In genomic region chr19:12439686-12440411, GRCh38 we compare ENCODE assay signal across 8 cellular contexts. TPM values are rescaled to one million over a fixed set of nuclear protein-coding genes. Genes with fewer than 3 reads are reported as not detected.
A peak's percentile ranks its signal among the peaks of the same experiment; 100 is the strongest.
DNase-seq lines count a peak whose midpoint lies in the region; ATAC-seq, FAIRE-seq and TF ChIP-seq lines count a peak whose summit lies in the region.
"Not testable (repeated sequence)": the region's sequence is repeated elsewhere in the genome, so short reads cannot be mapped to it uniquely, and the experiment has no call there.

No MANE protein-coding gene starts in this region.

- H3K27ac Mint-ChIP-seq in osteocyte (ENCODE audit: unreplicated experiment): peak overlapping the region; percentile 57
- H3K27ac Mint-ChIP-seq in stimulated activated naive CD8-positive, alpha-beta T cell treated with anti-CD3 and anti-CD28 coated beads, Interleukin-15, amount 100 ng/mL, for 72 hours: peak overlapping the region in 1 of 2 donors; percentile 49

- peak overlapping the region; percentile 58 for H3K9ac ChIP-seq in GM12878 (ENCODE audit: control insufficient read depth, insufficient read depth, low read length)

- TF ChIP-seq POLR2A in GM12878 (IDR thresholded peaks at IDR 0.05; ENCODE audit: low read depth, low read length): not testable (repeated sequence)

- POLR2A ChIA-PET in GM12878 (lab: Charles Lee): not testable (repeated sequence)

- DNase-seq in ELR (ENCODE audit: low read depth) (peak; percentile 53), NCI-H1092 treated with DMSO at 0.1 percent for 48 hours (lab: John Stamatoyannopoulos, UW) (peak; percentile 28), GM12878 (ENCODE audit: low read depth, low spot score) (peak; percentile 24), hepatocyte (ENCODE audit: low spot score) (peak; percentile 28)
- peak; percentile 39 for DNase-seq in activated CD4-positive, CD25-positive, alpha-beta regulatory T cell treated with anti-CD3 and anti-CD28 coated beads, Interleukin-2, amount 50 U/mL, for 72 hours
- DNase-seq in osteocyte (ENCODE audit: extremely low spot score, unreplicated experiment): not testable (repeated sequence)
- DNase-seq in stimulated activated naive CD8-positive, alpha-beta T cell treated with anti-CD3 and anti-CD28 coated beads, Interleukin-15, amount 100 ng/mL, for 72 hours: peak; percentile 43 to 65

- CTCF ChIA-PET in GM12878 (lab: Yijun Ruan, JAX): interaction anchor here (1.1 to 1.6 kb wide), 2 partner anchors 43 to 145 kb away, joined by 3 to 4 read pairs; partner anchors contain the start of gene ZNF44

- not testable (repeated sequence) for H3K36me3 Mint-ChIP-seq in osteocyte (ENCODE audit: unreplicated experiment)

- H3K79me2 ChIP-seq in GM12878 (ENCODE audit: control insufficient read depth, insufficient read depth, low read length); hepatocyte: not testable (repeated sequence)

- in situ Hi-C loops in GM12878 (cut with MboI): not testable (repeated sequence)

- peak overlapping the region; percentile 100 for H3K4me3 Mint-ChIP-seq in osteocyte (ENCODE audit: unreplicated experiment)
- peak overlapping the region; percentile 100 for H3K4me3 Mint-ChIP-seq in stimulated activated naive CD8-positive, alpha-beta T cell treated with anti-CD3 and anti-CD28 coated beads, Interleukin-15, amount 100 ng/mL, for 72 hours

- WGBS in GM12878 (ENCODE audit: insufficient coverage, insufficient replicate concordance, low lambda C conversion rate, missing lambda C conversion rate): under 1% methylated on average over 17 of the region's 23 CpGs
- WGBS in hepatocyte (ENCODE audit: low lambda C conversion rate, missing lambda C conversion rate): under 1% methylated on average over 18 of the region's 23 CpGs

- not testable (repeated sequence) for H3K27me3 Mint-ChIP-seq in osteocyte (ENCODE audit: unreplicated experiment); stimulated activated naive CD8-positive, alpha-beta T cell treated with anti-CD3 and anti-CD28 coated beads, Interleukin-15, amount 100 ng/mL, for 72 hours

- peaks cover 17% of the 10 kb centered on the region for H3K9me3 Mint-ChIP-seq in osteocyte (ENCODE audit: unreplicated experiment)
- peaks cover 19 to 25% of the 10 kb centered on the region in 2 donors for H3K9me3 Mint-ChIP-seq in stimulated activated naive CD8-positive, alpha-beta T cell treated with anti-CD3 and anti-CD28 coated beads, Interleukin-15, amount 100 ng/mL, for 72 hours

- not testable (repeated sequence) for TF ChIP-seq EP300 in GM12878 (IDR thresholded peaks at IDR 0.05; ENCODE audit: borderline replicate concordance in 1 of 2, control insufficient read depth in 1 of 2, low read depth in 2 of 2, low read length in 2 of 2)

- FAIRE-seq in GM12878 (lab: Jason Lieb, UNC): peak; percentile 65

- H3K4me3 ChIP-seq in GM12878: peak overlapping the region; percentile 74
- H3K4me3 ChIP-seq in hepatocyte: peak overlapping the region; percentile 83

- RAD21 ChIA-PET in GM12878 (lab: Charles Lee; ENCODE audit: unreplicated experiment): interaction anchor here (0.6 to 1.2 kb wide), 3 partner anchors 39 to 146 kb away, joined by 3 to 6 read pairs (median 3); partner anchors contain the start of genes ZNF442 and ZNF799

- H3K4me1 ChIP-seq in GM12878 (ENCODE audit: control insufficient read depth, insufficient read depth, low read length); hepatocyte (ENCODE audit: insufficient read depth): not testable (repeated sequence)

- H3K27ac ChIP-seq in GM12878 (ENCODE audit: control insufficient read depth, insufficient read depth): peak overlapping the region; percentile 56
- peak overlapping the region; percentile 94 for H3K27ac ChIP-seq in hepatocyte

- H3K4me1 Mint-ChIP-seq in osteocyte (ENCODE audit: unreplicated experiment): not testable (repeated sequence)
- H3K4me1 Mint-ChIP-seq in stimulated activated naive CD8-positive, alpha-beta T cell treated with anti-CD3 and anti-CD28 coated beads, Interleukin-15, amount 100 ng/mL, for 72 hours: peaks cover 13% of the 10 kb centered on the region

- H3K27me3 ChIP-seq in GM12878 (replicated peaks in 1 of 2; ENCODE audit: control insufficient read depth in 2 of 2, insufficient read depth in 2 of 2, low read length in 1 of 2); hepatocyte: not testable (repeated sequence)

- TSS peak; percentile 48 for BruUV-seq in GM12878 (replicated peaks; lab: Mats Ljungman, UMichigan)

- TF ChIP-seq CTCF in GM12878 (IDR thresholded peaks at IDR 0.05 in 2 of 3, conservative IDR thresholded peaks at IDR 0.05 in 1 of 3; ENCODE audit: control insufficient read depth in 2 of 3, extremely low read depth in 1 of 3, insufficient read depth in 1 of 3, low read depth in 3 of 3, low read length in 3 of 3); hepatocyte (IDR thresholded peaks at IDR 0.05; ENCODE audit: poor library complexity); osteocyte (IDR thresholded peaks at IDR 0.05): not testable (repeated sequence)

- not testable (repeated sequence) for H3K9me3 ChIP-seq in GM12878 (replicated peaks; ENCODE audit: control insufficient read depth, insufficient read depth, low read length); hepatocyte (ENCODE audit: low read depth)

- TF ChIP-seq RAD21 in GM12878 (IDR thresholded peaks at IDR 0.05; ENCODE audit: insufficient read depth, low read depth, low read length): not testable (repeated sequence)

- peak overlapping the region; percentile 49 for H3K4me2 ChIP-seq in GM12878 (ENCODE audit: control insufficient read depth, insufficient read depth)
- peak overlapping the region; percentile 89 for H3K4me2 ChIP-seq in hepatocyte

- SMC1A ChIA-PET in GM12878 (lab: Charles Lee; ENCODE audit: uncharacterized antibody, unreplicated experiment): interaction anchor here (1.1 kb wide), 1 partner anchor 55 kb away, joined by 6 read pairs; no protein-coding TSS in a partner anchor

- H2AFZ ChIP-seq in GM12878 (ENCODE audit: control insufficient read depth, low read depth, low read length) (peak overlapping the region; percentile 9), hepatocyte (peak overlapping the region; percentile 70)

- H3K9me2 ChIP-seq in hepatocyte (replicated peaks; ENCODE audit: insufficient read depth): not testable (repeated sequence)

- intact Hi-C loops in GM12878 (cut with micrococcal nuclease; ENCODE audit: unreplicated experiment): loop anchor here (2.0 kb wide), 2 partner anchors 39 to 111 kb away; partner anchors contain the start of genes ZNF564 and ZNF799

- not testable (repeated sequence) for H3K36me3 ChIP-seq in GM12878 (ENCODE audit: control insufficient read depth in 2 of 2, insufficient read depth in 2 of 2, low read length in 1 of 2); hepatocyte (replicated peaks; ENCODE audit: insufficient read depth, low read depth)

- not testable (repeated sequence) for H4K20me1 ChIP-seq in GM12878 (ENCODE audit: control insufficient read depth, insufficient read depth); hepatocyte (ENCODE audit: insufficient read depth, poor library complexity, severe bottlenecking)

- peak; percentile 9 for ATAC-seq in HG02571 (IDR thresholded peaks at IDR 0.05; ENCODE audit: unreplicated experiment)
- peak; percentile 75 for ATAC-seq in GM12878
- ATAC-seq in stimulated activated naive CD8-positive, alpha-beta T cell treated with anti-CD3 and anti-CD28 coated beads, Interleukin-15, amount 100 ng/mL, for 72 hours: peak; percentile 47

RNA-seq across cellular contexts. Expression of gene ZNF443, which starts 1.0 kb away (rescaled TPM):
- total RNA-seq in GM12878 (2013; cell fraction: nucleolus; rRNA removed): 24.1 and 25.2 TPM in 2 replicates
- total RNA-seq in GM12878 (2014; rRNA removed) (3.6 and 4.0 TPM in 2 replicates), GM12878 (2014; rRNA removed; fragmentation: Illumina TruSeq; extraction: Trizol) (5.8 and 6.0 TPM in 2 replicates), GM12878 (2021) (3.9 and 4.2 TPM in 2 replicates), hepatocyte (6.0 and 7.5 TPM in 2 replicates), osteocyte (1.7 and 2.2 TPM in 2 replicates)
- 0.92 TPM for polyA plus RNA-seq in GM12878 (2011; ENCODE audit: low read depth)
- polyA plus RNA-seq in GM12878 (2011; rRNA removed) (9.1 and 14.2 TPM in 2 replicates), GM12878 (2014; fragmentation: Illumina TruSeq; extraction: Trizol) (3.4 and 4.1 TPM in 2 replicates), GM12878 (2014; fragmentation: Nextera tagmentation; extraction: Ambion mirVana) (1 to 10 TPM; 3.0 to 4.5 TPM), GM12878 (2014; rRNA removed) (1.8 and 2.1 TPM in 2 replicates), GM12878 (2016; fragmentation: Nextera tagmentation; extraction: Ambion mirVana) (1 to 10 TPM; 3.0 to 4.1 TPM), hepatocyte (1.9 and 3.2 TPM in 2 replicates)
- 3.1 and 3.2 TPM in 2 replicates for polyA plus RNA-seq in GM12878 (2011; cell fraction: cytosol; rRNA removed)
- polyA plus RNA-seq in GM12878 (2011; cell fraction: nucleus; rRNA removed): 6.1 and 6.9 TPM in 2 replicates
- polyA plus RNA-seq in GM12878 (2012): 1.2 and 1.9 TPM in 2 replicates
- 10.4 and 15.9 TPM in 2 replicates for polyA minus RNA-seq in GM12878 (2011; rRNA and poly(A)+ RNA removed)
- polyA minus RNA-seq in GM12878 (2011; cell fraction: cytosol; rRNA and poly(A)+ RNA removed): 4.8 and 6.0 TPM in 2 replicates
- polyA minus RNA-seq in GM12878 (2011; cell fraction: nucleus; rRNA and poly(A)+ RNA removed): 8.0 and 11.5 TPM in 2 replicates

RNA-seq across cellular contexts. Expression of gene ZNF799, which starts 38.8 kb away (rescaled TPM):
- 25.5 and 27.5 TPM in 2 replicates for total RNA-seq in GM12878 (2013; cell fraction: nucleolus; rRNA removed)
- total RNA-seq in GM12878 (2014; rRNA removed): 3.2 and 4.3 TPM in 2 replicates
- 4.5 and 4.7 TPM in 2 replicates for total RNA-seq in GM12878 (2014; rRNA removed; fragmentation: Illumina TruSeq; extraction: Trizol)
- total RNA-seq in GM12878 (2021): 3.1 and 3.5 TPM in 2 replicates
- 1.7 TPM for polyA plus RNA-seq in GM12878 (2011; ENCODE audit: low read depth)
- 9.2 and 13.8 TPM in 2 replicates for polyA plus RNA-seq in GM12878 (2011; rRNA removed)
- 3.3 and 3.7 TPM in 2 replicates for polyA plus RNA-seq in GM12878 (2011; cell fraction: cytosol; rRNA removed)
- polyA plus RNA-seq in GM12878 (2011; cell fraction: nucleus; rRNA removed): 7.8 and 8.7 TPM in 2 replicates
- polyA plus RNA-seq in GM12878 (2012): 2.3 and 2.7 TPM in 2 replicates
- polyA plus RNA-seq in GM12878 (2014; fragmentation: Illumina TruSeq; extraction: Trizol): 2.5 and 2.6 TPM in 2 replicates
- 1 to 10 TPM; 1.5 to 2.0 TPM for polyA plus RNA-seq in GM12878 (2014; fragmentation: Nextera tagmentation; extraction: Ambion mirVana)
- 2.1 and 2.3 TPM in 2 replicates for polyA plus RNA-seq in GM12878 (2014; rRNA removed)
- 1 to 10 TPM; 2.9 to 3.3 TPM for polyA plus RNA-seq in GM12878 (2016; fragmentation: Nextera tagmentation; extraction: Ambion mirVana)
- polyA minus RNA-seq in GM12878 (2011; rRNA and poly(A)+ RNA removed): 9.7 and 14.0 TPM in 2 replicates
- 3.5 and 4.8 TPM in 2 replicates for polyA minus RNA-seq in GM12878 (2011; cell fraction: cytosol; rRNA and poly(A)+ RNA removed)
- polyA minus RNA-seq in GM12878 (2011; cell fraction: nucleus; rRNA and poly(A)+ RNA removed): 10.4 and 12.6 TPM in 2 replicates
- total RNA-seq in hepatocyte: 4.9 and 7.1 TPM in 2 replicates
- polyA plus RNA-seq in hepatocyte: 2.6 and 3.8 TPM in 2 replicates
- total RNA-seq in osteocyte: 1.7 and 2.1 TPM in 2 replicates

RNA-seq across cellular contexts. Expression of gene ZNF709, which starts 44.8 kb away (rescaled TPM):
- 8.1 and 10.1 TPM in 2 replicates for total RNA-seq in GM12878 (2013; cell fraction: nucleolus; rRNA removed)
- total RNA-seq in GM12878 (2014; rRNA removed): 1.5 and 2.5 TPM in 2 replicates
- total RNA-seq in GM12878 (2014; rRNA removed; fragmentation: Illumina TruSeq; extraction: Trizol): 2.3 and 2.5 TPM in 2 replicates
- 1.3 and 1.7 TPM in 2 replicates for total RNA-seq in GM12878 (2021)
- polyA plus RNA-seq in GM12878 (2011; ENCODE audit: low read depth): 0.97 TPM
- polyA plus RNA-seq in GM12878 (2011; rRNA removed): 1.9 and 3.1 TPM in 2 replicates
- 0.80 and 1.2 TPM in 2 replicates for polyA plus RNA-seq in GM12878 (2011; cell fraction: cytosol; rRNA removed)
- polyA plus RNA-seq in GM12878 (2011; cell fraction: nucleus; rRNA removed): 0.75 and 0.91 TPM in 2 replicates
- 0.65 and 1.1 TPM in 2 replicates for polyA plus RNA-seq in GM12878 (2012)
- polyA plus RNA-seq in GM12878 (2014; fragmentation: Illumina TruSeq; extraction: Trizol): 0.57 and 1.00 TPM in 2 replicates
- polyA plus RNA-seq in GM12878 (2014; fragmentation: Nextera tagmentation; extraction: Ambion mirVana): under 1 TPM; 0.27 to 0.56 TPM
- polyA plus RNA-seq in GM12878 (2014; rRNA removed): 0.63 and 1.5 TPM in 2 replicates
- polyA plus RNA-seq in GM12878 (2016; fragmentation: Nextera tagmentation; extraction: Ambion mirVana): 1 to 10 TPM in 1 of 2 experiments, under 1 TPM in 1; 0.75 to 1.7 TPM
- polyA minus RNA-seq in GM12878 (2011; rRNA and poly(A)+ RNA removed): 3.2 and 3.4 TPM in 2 replicates
- 0.80 and 1.2 TPM in 2 replicates for polyA minus RNA-seq in GM12878 (2011; cell fraction: cytosol; rRNA and poly(A)+ RNA removed)
- polyA minus RNA-seq in GM12878 (2011; cell fraction: nucleus; rRNA and poly(A)+ RNA removed): 1.8 and 2.2 TPM in 2 replicates
- total RNA-seq in hepatocyte: 2.2 and 4.0 TPM in 2 replicates
- 0.63 and 1.0 TPM in 2 replicates for polyA plus RNA-seq in hepatocyte
- 3.4 and 3.9 TPM in 2 replicates for total RNA-seq in osteocyte

Comparison
In these comparisons a context has a peak if more than half of its experiments do, and no peak if none do; other contexts are left out.
1. ATAC-seq: peak in every context shown above with its lines; median percentile 75 in GM12878; 47 in stimulated activated naive CD8-positive, alpha-beta T cell treated with anti-CD3 and anti-CD28 coated beads, Interleukin-15, amount 100 ng/mL, for 72 hours; 9 in HG02571.